ENCODE assay signal across 10 cellular contexts in the genomic region with DNA sequence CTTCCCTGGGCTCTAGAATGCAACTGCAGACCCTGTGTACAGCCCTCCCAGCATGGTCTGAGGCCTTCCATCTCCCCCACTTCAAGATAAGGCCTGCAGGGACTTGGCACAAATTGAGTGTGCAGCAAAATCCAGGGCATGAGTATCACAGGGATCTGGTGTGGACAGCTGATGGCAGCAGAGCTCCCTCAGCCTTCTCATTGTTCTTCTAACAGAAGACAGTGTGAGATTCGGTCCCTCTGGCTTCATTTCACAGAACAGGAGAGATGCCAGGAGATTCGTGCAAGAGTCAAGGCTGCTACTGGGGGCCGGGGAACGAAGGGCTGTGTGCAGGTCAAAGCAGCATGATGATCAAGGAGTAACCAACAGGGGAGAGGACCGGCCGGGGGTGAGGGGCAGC.
DNase-seq lines count a peak whose midpoint lies in the region; ATAC-seq and FAIRE-seq lines count a peak whose summit lies in the region.
"Had no signal": no experiment of that assay in that cellular context is flagged by ENCODE, and none has a peak within 500 bp of the region (broad histone marks: within the 10 kb centered on the region; RNA-seq: fewer than 3 reads in every experiment).

No MANE protein-coding gene starts in this region.

- no peak for FAIRE-seq in HTR-8/SVneo (lab: Jason Lieb, UNC)

- H3K9me3 ChIP-seq in BLaER1: no peaks in the 10 kb centered on the region

- H3K27ac ChIP-seq in BLaER1: peak overlapping the region; percentile 44; the same call in 1 of the 2 replicates

- peaks cover 58% of the 10 kb centered on the region for H3K4me1 ChIP-seq in BLaER1

- ATAC-seq in GM21515 (IDR thresholded peaks at IDR 0.05; ENCODE audit: unreplicated experiment) (no peak), HG02973 (IDR thresholded peaks at IDR 0.05; ENCODE audit: unreplicated experiment) (no peak)

- H3K4me2 ChIP-seq in BLaER1: peak overlapping the region; percentile 44

- DNase-seq in HTR-8/SVneo (ENCODE audit: insufficient read length, low spot score): peak; percentile 24
- peak; percentile 33 for DNase-seq in dermis blood vessel endothelial cell
- DNase-seq in medulla oblongata (ENCODE audit: extremely low spot score): peak; percentile 72
- DNase-seq in COLO668 (lab: John Stamatoyannopoulos, UW; ENCODE audit: unreplicated experiment): no peak
- DNase-seq in NCI-H446 treated with DMSO at 0.1 percent for 48 hours (lab: John Stamatoyannopoulos, UW): no peak
- DNase-seq: cortex of kidney, naive B cell had no signal

- no peaks in the 10 kb centered on the region for H3K27me3 ChIP-seq in BLaER1

- peaks cover 99% of the 10 kb centered on the region for H3K36me3 ChIP-seq in BLaER1

- no peak overlapping the region for H3K4me3 ChIP-seq in BLaER1

- H3K9ac ChIP-seq in BLaER1: no peak overlapping the region

- H4K20me1 ChIP-seq in BLaER1: peaks cover 99% of the 10 kb centered on the region

Comparison
In these comparisons a context has a peak if more than half of its experiments do, and no peak if none do; other contexts are left out.
1. DNase-seq: peak in HTR-8/SVneo (single experiment), dermis blood vessel endothelial cell (single experiment) and medulla oblongata (single experiment); none in COLO668 (single experiment) and NCI-H446 treated with DMSO at 0.1 percent for 48 hours (single experiment).